In the genomic region with DNA sequence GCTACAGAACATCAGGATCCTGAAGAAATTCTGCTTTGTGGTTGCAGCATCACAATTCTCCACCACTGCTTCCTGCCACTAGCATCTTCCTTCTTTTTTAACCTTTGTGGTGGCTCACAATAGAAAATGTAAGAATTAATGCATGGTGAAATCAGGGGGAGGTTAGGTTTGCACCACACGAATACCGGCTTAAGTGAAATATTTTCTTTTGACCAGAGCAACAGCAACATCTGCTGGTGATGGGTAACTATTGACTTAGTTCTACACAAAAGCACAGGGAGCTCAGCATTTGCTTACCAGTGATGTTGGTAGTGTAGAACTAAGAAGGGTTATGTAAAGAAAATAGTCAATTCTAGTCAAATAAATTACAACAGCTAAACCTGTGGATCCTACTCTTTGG, we compare ENCODE assay signal across 8 cellular contexts.
DNase-seq lines count a peak whose midpoint lies in the region; ATAC-seq and FAIRE-seq lines count a peak whose summit lies in the region.

No MANE protein-coding gene starts in this region.

- ATAC-seq in GM19043 (IDR thresholded peaks at IDR 0.05; ENCODE audit: low read depth, unreplicated experiment) (peak; percentile 51), HG03571 (IDR thresholded peaks at IDR 0.05; ENCODE audit: unreplicated experiment) (peak; percentile 62), left ventricle myocardium superior (peak; percentile 58), HG03097 (IDR thresholded peaks at IDR 0.05; ENCODE audit: low FRiP score, unreplicated experiment) (no peak)

- DNase-seq in DMS 273 (lab: John Stamatoyannopoulos, UW; ENCODE audit: unreplicated experiment) (peak; percentile 71), SIG-M5 (lab: John Stamatoyannopoulos, UW) (peak; percentile 7), left ventricle myocardium superior (no peak), RCC 7860 (ENCODE audit: low spot score) (no peak)
- no peak for DNase-seq in effector CD8-positive, alpha-beta T cell (lab: John Stamatoyannopoulos, UW)

- no peak for FAIRE-seq in RCC 7860 (lab: Jason Lieb, UNC)

- intact Hi-C loops in left ventricle myocardium superior (cut with micrococcal nuclease): no loop called here

Comparison
In these comparisons a context has a peak if more than half of its experiments do, and no peak if none do; other contexts are left out.
1. DNase-seq: peak in DMS 273 (single experiment) and SIG-M5 (single experiment); none in left ventricle myocardium superior (single experiment), RCC 7860 (single experiment) and effector CD8-positive, alpha-beta T cell (single experiment).